Comparison of ENCODE assay signal across 11 cellular contexts in the genomic region with DNA sequence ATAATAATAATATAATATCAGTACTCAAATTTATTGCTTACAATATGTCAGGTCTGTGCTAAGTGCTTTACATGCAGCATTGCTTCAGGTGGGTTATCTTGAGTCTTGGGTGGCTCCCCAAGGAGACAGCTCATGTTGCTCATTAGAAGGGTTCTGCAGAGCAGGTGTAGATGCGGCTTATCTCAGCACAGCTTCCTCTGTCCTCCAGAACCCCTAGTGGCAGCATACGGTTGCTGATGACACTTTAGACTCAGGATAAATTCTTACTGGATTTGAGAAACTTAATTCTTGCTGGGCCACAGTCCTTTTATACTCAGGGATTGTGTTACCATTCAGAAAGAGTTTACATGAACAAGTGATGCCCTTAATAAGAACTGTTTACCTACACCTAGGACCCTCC. TPM values are rescaled to one million over a fixed set of nuclear protein-coding genes. Genes with fewer than 3 reads are reported as not detected.
DNase-seq lines count a peak whose midpoint lies in the region; ATAC-seq, FAIRE-seq and TF ChIP-seq lines count a peak whose summit lies in the region.
"Had no signal": no experiment of that assay in that cellular context is flagged by ENCODE, and none has a peak within 500 bp of the region (broad histone marks: within the 10 kb centered on the region; RNA-seq: fewer than 3 reads in every experiment).

No MANE protein-coding gene starts in this region.

- H3K4me3 ChIP-seq in GM23338, result no peak overlapping the region
- H3K4me3 ChIP-seq in HepG2 (replicated peaks in 1 of 3; ENCODE audit: insufficient read depth in 1 of 3, low read depth in 2 of 3, low read length in 3 of 3), result no peak overlapping the region
- H3K4me3 ChIP-seq in transverse colon, result no peak overlapping the region

- TF ChIP-seq CTCF in GM23338 (conservative IDR thresholded peaks at IDR 0.05; ENCODE audit: low read depth in 2 of 2) (peak; percentile 47 to 55), WTC11 (IDR thresholded peaks at IDR 0.05) (no peak), HepG2 (CRISPR knock-in tag; IDR thresholded peaks at IDR 0.05) (peak; percentile 54), transverse colon (IDR thresholded peaks at IDR 0.05) (peak in 2 of 5 experiments; percentile 16 to 19)

- H4K20me1 ChIP-seq in GM23338 (replicated peaks; ENCODE audit: insufficient read depth) (peaks cover 18% of the 10 kb centered on the region), HepG2 (ENCODE audit: insufficient read depth, low read length) (peaks cover 26% of the 10 kb centered on the region)

- no peaks in the 10 kb centered on the region for H3K9me2 ChIP-seq in GM23338 (ENCODE audit: insufficient read depth)

- no peaks in the 10 kb centered on the region; the same call in 1 of the 2 replicates for H3K36me3 ChIP-seq in GM23338 (ENCODE audit: insufficient read depth)
- peaks cover 2 to 26% of the 10 kb centered on the region in 2 experiments for H3K36me3 ChIP-seq in HepG2 (replicated peaks in 1 of 2; ENCODE audit: control insufficient read depth in 1 of 2, insufficient read depth in 2 of 2, low read length in 2 of 2)
- H3K36me3 ChIP-seq in transverse colon, result peaks cover 0 to 14% (median 4%) of the 10 kb centered on the region in 4 donors

- H3K4me2 ChIP-seq in GM23338 (no peak overlapping the region), HepG2 (ENCODE audit: low read depth, low read length) (no peak overlapping the region)

- no TSS peak for BruUV-seq in HepG2 (replicated peaks; lab: Mats Ljungman, UMichigan)

- POLR2A ChIA-PET in WTC11 (lab: Charles Lee), result no interaction called here
- POLR2A ChIA-PET in HepG2 (lab: Yijun Ruan, JAX), result interaction anchor here (1.0 to 1.5 kb wide), 3 partner anchors 24 to 56 kb away, joined by 3 to 6 read pairs (median 4); a partner anchor contains a TSS

- H3K36me3 Mint-ChIP-seq in GM23338 (ENCODE audit: low read depth) (peaks cover 6% of the 10 kb centered on the region; the same call in 2 of the 3 replicates), WTC11 (peaks cover 3% of the 10 kb centered on the region; the same call in 1 of the 2 replicates)

- peak; percentile 48; the same call in 1 of the 2 replicates for TF ChIP-seq RAD21 in HepG2 (CRISPR knock-in tag; IDR thresholded peaks at IDR 0.05)

- no peaks in the 10 kb centered on the region for H3K9me3 Mint-ChIP-seq in GM23338
- peaks cover 7% of the 10 kb centered on the region; the same call in 1 of the 2 replicates for H3K9me3 Mint-ChIP-seq in WTC11

- H3K27ac Mint-ChIP-seq in GM23338 (no peak overlapping the region), WTC11 (no peak overlapping the region)

- no peak overlapping the region for H3K9ac ChIP-seq in HepG2 (ENCODE audit: insufficient read depth, low read depth, low read length)
- H3K9ac ChIP-seq: parathyroid adenoma had no signal

- in situ Hi-C loops in HepG2 (cut with HindIII; ENCODE audit: extremely low pct_ligation_motif_present, low pct_unique_long_range_greater_than_20kb) (no loop called here), transverse colon (cut with MboI; ENCODE audit: low pct_ligation_motif_present in 1 of 4, low pct_unique_long_range_greater_than_20kb in 1 of 4, low sequenced_read_pairs in 3 of 4) (no loop called here)

- 17% methylated on average over 1 of the region's 2 CpGs for WGBS in HepG2 (ENCODE audit: low lambda C conversion rate)
- 62 to 74% methylated on average over 2 of the region's 2 CpGs for WGBS in transverse colon (ENCODE audit: low coverage in 1 of 2), 2 donors

- no peak overlapping the region for H2AFZ ChIP-seq in GM23338
- no peak overlapping the region for H2AFZ ChIP-seq in HepG2 (ENCODE audit: low read length)
- H2AFZ ChIP-seq: parathyroid adenoma had no signal

- H3K27ac ChIP-seq in GM23338 (ENCODE audit: low read depth), result no peak overlapping the region
- no peak overlapping the region for H3K27ac ChIP-seq in HepG2 (ENCODE audit: extremely low read length, insufficient read depth, low read length)
- H3K27ac ChIP-seq in transverse colon, result no peak overlapping the region
- H3K27ac ChIP-seq: 22Rv1, parathyroid adenoma had no signal

- H3K9me3 ChIP-seq in HepG2 (ENCODE audit: low read length) (no peaks in the 10 kb centered on the region), transverse colon (no peaks in the 10 kb centered on the region)

- H3K4me1 Mint-ChIP-seq in GM23338 (peaks cover 5% of the 10 kb centered on the region), WTC11 (peaks cover 2% of the 10 kb centered on the region; the same call in 1 of the 2 replicates)

- intact Hi-C loops in HepG2 (cut with micrococcal nuclease; ENCODE audit: unreplicated experiment) (loop anchor here (2.0 kb wide), 2 partner anchors 57 to 79 kb away; no protein-coding TSS in a partner anchor), transverse colon (cut with DNase I; ENCODE audit: low total_unique reads) (no loop called here), posterior vena cava (cut with DNase I) (no loop called here)

- TF ChIP-seq EP300 in HepG2 (IDR thresholded peaks at IDR 0.05; ENCODE audit: low read depth in 2 of 2, low read length in 2 of 2) (no peak), HepG2 (CRISPR knock-in tag; IDR thresholded peaks at IDR 0.05; ENCODE audit: borderline replicate concordance) (no peak), transverse colon (IDR thresholded peaks at IDR 0.05; ENCODE audit: low read depth) (no peak)

- H3K4me3 Mint-ChIP-seq in GM23338 (no peak overlapping the region), WTC11 (no peak overlapping the region)
- H3K4me3 Mint-ChIP-seq: activated naive CD8-positive, alpha-beta T cell had no signal

- H3K27me3 ChIP-seq in GM23338 (ENCODE audit: insufficient read depth) (no peaks in the 10 kb centered on the region), HepG2 (ENCODE audit: control insufficient read depth in 1 of 2, insufficient read depth in 2 of 2, low read length in 2 of 2) (no peaks in the 10 kb centered on the region), transverse colon (no peaks in the 10 kb centered on the region)

- ATAC-seq in GM23338 (peak; percentile 96), WTC11 (peak; percentile 87), HepG2 (peak; percentile 96)

- peaks cover 2% of the 10 kb centered on the region for H3K27me3 Mint-ChIP-seq in GM23338 (ENCODE audit: insufficient read depth, low read depth, poor library complexity)
- no peaks in the 10 kb centered on the region for H3K27me3 Mint-ChIP-seq in WTC11 (ENCODE audit: low read depth)
- H3K27me3 Mint-ChIP-seq: activated naive CD8-positive, alpha-beta T cell had no signal

- peaks cover 86% of the 10 kb centered on the region for H3K79me2 ChIP-seq in GM23338 (replicated peaks; ENCODE audit: insufficient read depth)
- peaks cover 73% of the 10 kb centered on the region for H3K79me2 ChIP-seq in HepG2 (ENCODE audit: insufficient read depth, low read length)

- CTCF ChIA-PET in WTC11 (lab: Charles Lee) (interaction anchor here (0.6 to 2.6 kb wide), 11 partner anchors 8 to 111 kb away, joined by 3 to 21 read pairs (median 4); a partner anchor contains a TSS), HepG2 (lab: Yijun Ruan, JAX; ENCODE audit: low intra/inter-chr PET ratio, low total read pairs) (no interaction called here)

- peak; percentile 21 for DNase-seq in DMS 273 (lab: John Stamatoyannopoulos, UW; ENCODE audit: unreplicated experiment)
- DNase-seq in DMS 273 treated with DMSO at 0.1 percent for 48 hours (lab: John Stamatoyannopoulos, UW), result no peak
- DNase-seq in GM23338 (ENCODE audit: low spot score), result peak; percentile 71
- no peak for DNase-seq in WTC11 (ENCODE audit: low spot score)
- DNase-seq in HepG2 (ENCODE audit: low spot score), result peak; percentile 43
- DNase-seq in transverse colon, result no peak
- no peak for DNase-seq in posterior vena cava (ENCODE audit: low spot score)
- no peak for DNase-seq in NCI-H345 (lab: John Stamatoyannopoulos, UW)

- H3K4me1 ChIP-seq in GM23338 (ENCODE audit: insufficient read depth), result peaks cover 7% of the 10 kb centered on the region; the same call in 1 of the 2 replicates
- peaks cover 56% of the 10 kb centered on the region for H3K4me1 ChIP-seq in HepG2 (ENCODE audit: insufficient read depth, low read length)
- H3K4me1 ChIP-seq in transverse colon, result peaks cover 7 to 20% (median 10%) of the 10 kb centered on the region in 4 donors
- H3K4me1 ChIP-seq: parathyroid adenoma had no signal

- H3F3A ChIP-seq in GM23338 (replicated peaks; ENCODE audit: low read depth), result no peaks in the 10 kb centered on the region

- FAIRE-seq in HepG2 (lab: Jason Lieb, UNC), result peak; percentile 73

- TF ChIP-seq POLR2A in HepG2 (IDR thresholded peaks at IDR 0.05; ENCODE audit: insufficient read depth in 1 of 2, low read depth in 2 of 2, low read length in 2 of 2), result no peak
- TF ChIP-seq POLR2A in transverse colon (IDR thresholded peaks at IDR 0.05), result no peak

RNA-seq across cellular contexts. Expression of a gene that starts 8.9 kb away (rescaled TPM):
- total RNA-seq in GM23338 (2014; rRNA removed; shearing (Covaris generic)), result 15.6 and 23.9 TPM in 2 replicates
- polyA plus RNA-seq in GM23338 (2016; fragmentation: Nextera tagmentation; extraction: Ambion mirVana) (17.1 and 18.6 TPM in 2 replicates), HepG2 (2011; rRNA removed) (32.8 and 37.8 TPM in 2 replicates)
- total RNA-seq in WTC11 (2021) (17.0 to 21.6 TPM (median 19.6 TPM) in 3 replicates), HepG2 (2016; rRNA removed; fragmentation: Illumina TruSeq; extraction: Trizol) (47.5 and 47.8 TPM in 2 replicates), transverse colon (100 to 1,000 TPM in 1 of 4 donors, 10 to 100 TPM in 3; 38.2 to 103 (median 58.5) TPM), posterior vena cava (10 to 100 TPM; 21.7 to 27.9 TPM)
- 17.3 and 20.1 TPM in 2 replicates for total RNA-seq in HepG2 (2016; cell fraction: cytosol; rRNA removed; fragmentation: Illumina TruSeq; extraction: Trizol; ENCODE audit: low read depth)
- 44.5 and 51.8 TPM in 2 replicates for total RNA-seq in HepG2 (2016; cell fraction: insoluble cytoplasmic fraction; rRNA removed; fragmentation: Illumina TruSeq; extraction: Trizol)
- total RNA-seq in HepG2 (2016; cell fraction: membrane; rRNA removed; fragmentation: Illumina TruSeq; extraction: Trizol), result 19.7 and 24.1 TPM in 2 replicates
- total RNA-seq in HepG2 (2016; cell fraction: nucleus; rRNA removed; fragmentation: Illumina TruSeq; extraction: Trizol), result 55.8 and 65.6 TPM in 2 replicates
- polyA plus RNA-seq in HepG2 (2011; cell fraction: cytosol; rRNA removed), result 20.8 and 21.9 TPM in 2 replicates
- 65.3 and 69.9 TPM in 2 replicates for polyA plus RNA-seq in HepG2 (2011; cell fraction: nucleus; rRNA removed)
- 20.1 and 22.7 TPM in 2 replicates for polyA plus RNA-seq in HepG2 (2012)
- polyA plus RNA-seq in HepG2 (2016; cell fraction: cytosol; fragmentation: Illumina TruSeq; extraction: Trizol; ENCODE audit: low read depth), result 15.4 and 15.5 TPM in 2 replicates
- 33.1 and 38.8 TPM in 2 replicates for polyA plus RNA-seq in HepG2 (2016; cell fraction: insoluble cytoplasmic fraction; fragmentation: Illumina TruSeq; extraction: Trizol; ENCODE audit: low read depth)
- polyA plus RNA-seq in HepG2 (2016; cell fraction: membrane; fragmentation: Illumina TruSeq; extraction: Trizol; ENCODE audit: low read depth), result 11.9 and 12.6 TPM in 2 replicates
- 54.6 and 64.4 TPM in 2 replicates for polyA plus RNA-seq in HepG2 (2016; cell fraction: nucleus; fragmentation: Illumina TruSeq; extraction: Trizol; ENCODE audit: insufficient read depth, low read depth)
- 9.0 and 51.6 TPM in 2 replicates for polyA minus RNA-seq in HepG2 (2011; rRNA and poly(A)+ RNA removed; ENCODE audit: low replicate concordance)
- polyA minus RNA-seq in HepG2 (2011; cell fraction: cytosol; rRNA and poly(A)+ RNA removed), result 18.4 and 20.6 TPM in 2 replicates
- 168 and 170 TPM in 2 replicates for polyA minus RNA-seq in HepG2 (2011; cell fraction: nucleus; rRNA and poly(A)+ RNA removed)

RNA-seq across cellular contexts. Expression of a gene that starts 55.5 kb away (rescaled TPM):
- 4.3 and 7.5 TPM in 2 replicates for total RNA-seq in GM23338 (2014; rRNA removed; shearing (Covaris generic))
- polyA plus RNA-seq in GM23338 (2016; fragmentation: Nextera tagmentation; extraction: Ambion mirVana), result 1.6 and 2.0 TPM in 2 replicates
- total RNA-seq in WTC11 (2021), result 8.2 to 9.8 TPM (median 8.6 TPM) in 3 replicates
- 22.5 and 51.1 TPM in 2 replicates for total RNA-seq in HepG2 (2016; rRNA removed; fragmentation: Illumina TruSeq; extraction: Trizol)
- 19.7 and 21.5 TPM in 2 replicates for total RNA-seq in HepG2 (2016; cell fraction: cytosol; rRNA removed; fragmentation: Illumina TruSeq; extraction: Trizol; ENCODE audit: low read depth)
- total RNA-seq in HepG2 (2016; cell fraction: insoluble cytoplasmic fraction; rRNA removed; fragmentation: Illumina TruSeq; extraction: Trizol), result 23.8 and 44.2 TPM in 2 replicates
- 31.3 and 31.8 TPM in 2 replicates for total RNA-seq in HepG2 (2016; cell fraction: membrane; rRNA removed; fragmentation: Illumina TruSeq; extraction: Trizol)
- total RNA-seq in HepG2 (2016; cell fraction: nucleus; rRNA removed; fragmentation: Illumina TruSeq; extraction: Trizol), result 20.6 and 22.5 TPM in 2 replicates
- polyA plus RNA-seq in HepG2 (2011; rRNA removed), result 19.6 and 19.9 TPM in 2 replicates
- polyA plus RNA-seq in HepG2 (2011; cell fraction: cytosol; rRNA removed), result 13.8 and 15.3 TPM in 2 replicates
- 14.3 and 16.7 TPM in 2 replicates for polyA plus RNA-seq in HepG2 (2011; cell fraction: nucleus; rRNA removed)
- 19.1 and 23.4 TPM in 2 replicates for polyA plus RNA-seq in HepG2 (2012)
- polyA plus RNA-seq in HepG2 (2016; cell fraction: cytosol; fragmentation: Illumina TruSeq; extraction: Trizol; ENCODE audit: low read depth), result 5.3 and 5.9 TPM in 2 replicates
- 38.7 and 39.7 TPM in 2 replicates for polyA plus RNA-seq in HepG2 (2016; cell fraction: insoluble cytoplasmic fraction; fragmentation: Illumina TruSeq; extraction: Trizol; ENCODE audit: low read depth)
- 10.5 and 13.7 TPM in 2 replicates for polyA plus RNA-seq in HepG2 (2016; cell fraction: membrane; fragmentation: Illumina TruSeq; extraction: Trizol; ENCODE audit: low read depth)
- 32.3 and 39.0 TPM in 2 replicates for polyA plus RNA-seq in HepG2 (2016; cell fraction: nucleus; fragmentation: Illumina TruSeq; extraction: Trizol; ENCODE audit: insufficient read depth, low read depth)
- polyA minus RNA-seq in HepG2 (2011; rRNA and poly(A)+ RNA removed; ENCODE audit: low replicate concordance), result 8.8 and 61.2 TPM in 2 replicates
- 24.5 and 28.9 TPM in 2 replicates for polyA minus RNA-seq in HepG2 (2011; cell fraction: cytosol; rRNA and poly(A)+ RNA removed)
- 27.6 and 30.8 TPM in 2 replicates for polyA minus RNA-seq in HepG2 (2011; cell fraction: nucleus; rRNA and poly(A)+ RNA removed)
- 10 to 100 TPM in 1 of 4 donors, 1 to 10 TPM in 3; 2.4 to 15.6 (median 6.5) TPM for total RNA-seq in transverse colon
- total RNA-seq in posterior vena cava, result 10 to 100 TPM; 19.7 to 23.7 TPM

Comparison
In these comparisons a context has a peak if more than half of its experiments do, and no peak if none do; other contexts are left out.
1. DNase-seq: peak in DMS 273 (single experiment), GM23338 (single experiment) and HepG2 (single experiment); none in DMS 273 treated with DMSO at 0.1 percent for 48 hours (single experiment), WTC11 (single experiment), transverse colon (single experiment), posterior vena cava (single experiment) and NCI-H345 (single experiment).
2. Peak in every context shown above with its lines, with median percentiles within 50 percentile points of each other: ATAC-seq.